ENCODE assay signal across 25 cellular contexts in the genomic region with DNA sequence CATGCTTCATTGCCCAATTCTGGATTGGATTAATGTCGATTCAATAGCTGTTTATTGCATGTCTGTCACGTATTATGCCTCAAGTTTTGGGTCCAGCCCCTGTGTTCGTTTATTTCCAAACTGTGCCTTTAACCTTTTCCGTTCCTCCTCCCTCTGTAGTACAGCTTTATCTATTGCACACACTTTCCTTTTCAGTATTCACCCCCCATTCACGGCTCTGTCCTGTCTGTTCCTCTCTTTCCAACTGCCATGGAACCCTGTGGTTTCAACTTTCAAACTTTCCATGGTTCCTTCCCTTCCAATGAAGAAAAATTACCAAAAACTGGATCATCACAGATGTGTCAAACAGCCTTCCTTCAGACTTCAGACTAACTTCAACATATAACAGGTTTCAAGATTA. TPM values are rescaled to one million over a fixed set of nuclear protein-coding genes. Genes with fewer than 3 reads are reported as not detected.
DNase-seq lines count a peak whose midpoint lies in the region; ATAC-seq, FAIRE-seq and TF ChIP-seq lines count a peak whose summit lies in the region.
"Had no signal": no experiment of that assay in that cellular context is flagged by ENCODE, and none has a peak within 500 bp of the region (broad histone marks: within the 10 kb centered on the region; RNA-seq: fewer than 3 reads in every experiment).

No MANE protein-coding gene starts in this region.

- no peak overlapping the region for H3K4me2 ChIP-seq in mammary epithelial cell (ENCODE audit: insufficient read depth, low read depth, low read length)
- H3K4me2 ChIP-seq in H1 (ENCODE audit: insufficient read depth in 1 of 2, low read depth in 2 of 2, low read length in 2 of 2), result no peak overlapping the region

- ATAC-seq in activated CD8-positive, alpha-beta T cell treated with anti-CD3 and anti-CD28 coated beads for 36 hours, result no peak
- ATAC-seq in HG02588 (IDR thresholded peaks at IDR 0.05; ENCODE audit: unreplicated experiment), result no peak
- ATAC-seq: lower lobe of right lung, PC-3, sciatic nerve, T-cell, WTC11 had no signal

- peaks cover 59% of the 10 kb centered on the region for H3K4me1 Mint-ChIP-seq in activated CD8-positive, alpha-beta T cell treated with anti-CD3 and anti-CD28 coated beads for 36 hours (ENCODE audit: low read depth)

- H3K36me3 Mint-ChIP-seq in activated CD8-positive, alpha-beta T cell treated with anti-CD3 and anti-CD28 coated beads for 36 hours (ENCODE audit: low read depth), result peaks cover 42% of the 10 kb centered on the region
- H3K36me3 Mint-ChIP-seq: WTC11 had no signal

- H2AFZ ChIP-seq in mammary epithelial cell (ENCODE audit: low read depth, low read length), result no peak overlapping the region
- no peak overlapping the region for H2AFZ ChIP-seq in H1 (ENCODE audit: low read length)

- H3K79me2 ChIP-seq in mammary epithelial cell (ENCODE audit: insufficient read depth, low read length) (peaks cover 26% of the 10 kb centered on the region), H1 (ENCODE audit: control insufficient read depth in 1 of 2, insufficient read depth in 2 of 2, low read length in 2 of 2) (no peaks in the 10 kb centered on the region)

- no peak overlapping the region for H2BK15ac ChIP-seq in H1 (ENCODE audit: low read length)

- dilution Hi-C loops in mammary epithelial cell (cut with HindIII; ENCODE audit: low sequenced_read_pairs), result no loop called here

- no peak overlapping the region for H3K4ac ChIP-seq in H1 (replicated peaks; ENCODE audit: insufficient read length, low read depth, low read length)

- peak overlapping the region; percentile 55 for H3K27ac Mint-ChIP-seq in activated CD8-positive, alpha-beta T cell treated with anti-CD3 and anti-CD28 coated beads for 36 hours
- H3K27ac Mint-ChIP-seq: WTC11 had no signal

- H3K4me1 ChIP-seq in breast epithelium (no peaks in the 10 kb centered on the region), mammary epithelial cell (ENCODE audit: insufficient read depth, low read length) (no peaks in the 10 kb centered on the region), H1 (replicated peaks in 1 of 4; ENCODE audit: control insufficient read depth in 3 of 4, insufficient read depth in 4 of 4, low read length in 3 of 4) (no peaks in the 10 kb centered on the region), right atrium auricular region (peaks cover 0 to 40% of the 10 kb centered on the region in 2 donors)

- FAIRE-seq in H1 (lab: Jason Lieb, UNC), result peak; percentile 62
- FAIRE-seq: frontal cortex, kidney had no signal

- H3K56ac ChIP-seq in H1 (replicated peaks; ENCODE audit: insufficient read length, low read depth, low read length), result no peak overlapping the region

- H4K5ac ChIP-seq in H1 (ENCODE audit: insufficient read length, low read depth, low read length), result no peak overlapping the region

- intact Hi-C loops in breast epithelium (cut with DNase I; ENCODE audit: low total_unique reads) (no loop called here), mammary epithelial cell (cut with micrococcal nuclease) (no loop called here)
- intact Hi-C loops in activated CD8-positive, alpha-beta T cell treated with anti-CD3 and anti-CD28 coated beads for 36 hours (cut with micrococcal nuclease), result no loop called here

- TF ChIP-seq POLR2A in breast epithelium (IDR thresholded peaks at IDR 0.05), result no peak
- no peak for TF ChIP-seq POLR2A in H1 (IDR thresholded peaks at IDR 0.05; ENCODE audit: control extremely low read depth in 1 of 2, low read depth in 2 of 2, low read length in 2 of 2)

- BruUV-seq in mammary epithelial cell (replicated peaks; lab: Mats Ljungman, UMichigan), result no TSS peak

- 90% methylated on average over 5 of the region's 5 CpGs for WGBS in mammary epithelial cell (ENCODE audit: low coverage, missing lambda C conversion rate)
- 87% methylated on average over 5 of the region's 5 CpGs; no CpG with 5 or more reads in 1 of the 2 experiments for WGBS in H1 (ENCODE audit: extremely low coverage in 1 of 2, insufficient coverage in 1 of 2, insufficient read length in 1 of 2, insufficient replicate concordance in 2 of 2, low coverage in 1 of 2, low lambda C conversion rate in 2 of 2, missing lambda C conversion rate in 1 of 2), 2 experiments

- H3K9ac ChIP-seq in mammary epithelial cell (ENCODE audit: insufficient read depth, low read length) (no peak overlapping the region), H1 (replicated peaks in 1 of 4; ENCODE audit: extremely low read depth in 1 of 4, low read depth in 3 of 4, low read length in 3 of 4) (no peak overlapping the region)

- no peak for DNase-seq in breast epithelium (ENCODE audit: low spot score in 2 of 2)
- DNase-seq in mammary epithelial cell, result no peak
- no peak for DNase-seq in activated CD8-positive, alpha-beta T cell treated with anti-CD3 and anti-CD28 coated beads for 36 hours
- DNase-seq in H1 (ENCODE audit: low read depth in 1 of 2, low spot score in 2 of 2), result no peak
- DNase-seq in activated effector memory CD4-positive, alpha-beta T cell treated with anti-CD3 and anti-CD28 coated beads, Interleukin-2, amount 50 U/mL, for 16 hours, result no peak
- DNase-seq in right atrium auricular region (ENCODE audit: low spot score), result no peak
- DNase-seq in T-helper 9 cell, result no peak
- DNase-seq: ACHN; anterior cingulate cortex; effector CD4-positive, alpha-beta T cell; hippocampal formation; KBM-7; kidney; lower lobe of right lung; NCI-H1694; NCI-H774; PC-3; SHP77 treated with DMSO at 0.1 percent for 48 hours; T-cell; testis had no signal

- no peak overlapping the region for H2AK5ac ChIP-seq in H1 (ENCODE audit: low read depth, low read length)

- no peaks in the 10 kb centered on the region for H4K20me1 ChIP-seq in mammary epithelial cell (ENCODE audit: insufficient read depth, low read length)
- H4K20me1 ChIP-seq in H1 (replicated peaks in 1 of 2; ENCODE audit: control insufficient read depth in 1 of 2, insufficient read depth in 2 of 2, low read length in 2 of 2), result no peaks in the 10 kb centered on the region

- H4K91ac ChIP-seq in H1 (replicated peaks; ENCODE audit: insufficient read length, low read length), result no peak overlapping the region

- TF ChIP-seq EP300 in H1 (IDR thresholded peaks at IDR 0.05; ENCODE audit: borderline replicate concordance in 1 of 2, low read depth in 2 of 2, low read length in 2 of 2), result no peak

- no peak overlapping the region for H3K4me3 Mint-ChIP-seq in activated CD8-positive, alpha-beta T cell treated with anti-CD3 and anti-CD28 coated beads for 36 hours
- H3K4me3 Mint-ChIP-seq: T-cell, WTC11 had no signal

- peak overlapping the region; percentile 25 to 38 for H3K27ac ChIP-seq in breast epithelium
- no peak overlapping the region for H3K27ac ChIP-seq in mammary epithelial cell (ENCODE audit: insufficient read depth, low read depth, low read length)
- H3K27ac ChIP-seq in H1 (ENCODE audit: low read depth, low read length), result no peak overlapping the region
- H3K27ac ChIP-seq in right atrium auricular region, result no peak overlapping the region
- H3K27ac ChIP-seq: C4-2B, lower lobe of right lung had no signal

- no peaks in the 10 kb centered on the region for H3K27me3 Mint-ChIP-seq in activated CD8-positive, alpha-beta T cell treated with anti-CD3 and anti-CD28 coated beads for 36 hours
- H3K27me3 Mint-ChIP-seq: T-cell had no signal

- H3K9me3 ChIP-seq in breast epithelium (no peaks in the 10 kb centered on the region), mammary epithelial cell (replicated peaks; ENCODE audit: insufficient read depth, low read length) (no peaks in the 10 kb centered on the region), H1 (ENCODE audit: insufficient read depth in 2 of 2, low read depth in 1 of 2, low read length in 1 of 2) (no peaks in the 10 kb centered on the region), right atrium auricular region (no peaks in the 10 kb centered on the region)
- H3K9me3 ChIP-seq: lower lobe of right lung, testis had no signal

- no peaks in the 10 kb centered on the region for H3K9me3 Mint-ChIP-seq in activated CD8-positive, alpha-beta T cell treated with anti-CD3 and anti-CD28 coated beads for 36 hours
- H3K9me3 Mint-ChIP-seq: T-cell, WTC11 had no signal

- H3K27me3 ChIP-seq in breast epithelium (no peaks in the 10 kb centered on the region), mammary epithelial cell (ENCODE audit: insufficient read depth, low read length) (no peaks in the 10 kb centered on the region), H1 (replicated peaks in 1 of 4; ENCODE audit: control insufficient read depth in 3 of 4, extremely low read depth in 1 of 4, insufficient read depth in 3 of 4, low read length in 3 of 4) (no peaks in the 10 kb centered on the region), right atrium auricular region (no peaks in the 10 kb centered on the region)
- H3K27me3 ChIP-seq: testis had no signal

- TF ChIP-seq CTCF in breast epithelium (IDR thresholded peaks at IDR 0.05) (no peak), mammary epithelial cell (conservative IDR thresholded peaks at IDR 0.05 in 1 of 2, IDR thresholded peaks at IDR 0.05 in 1 of 2; ENCODE audit: extremely low read depth in 1 of 2, insufficient read depth in 1 of 2, low read depth in 1 of 2, low read length in 2 of 2) (no peak), H1 (IDR thresholded peaks at IDR 0.05; ENCODE audit: control extremely low read depth in 1 of 3, insufficient read depth in 1 of 3, low read depth in 1 of 3, low read length in 3 of 3) (no peak), right atrium auricular region (IDR thresholded peaks at IDR 0.05) (no peak)
- no peak for TF ChIP-seq CTCF in activated CD8-positive, alpha-beta T cell treated with anti-CD3 and anti-CD28 coated beads for 36 hours (IDR thresholded peaks at IDR 0.05)

- in situ Hi-C loops in mammary epithelial cell (cut with MboI; ENCODE audit: low sequenced_read_pairs in 2 of 2), result no loop called here

- H3K36me3 ChIP-seq in breast epithelium (peaks cover 5% of the 10 kb centered on the region), mammary epithelial cell (ENCODE audit: insufficient read depth, low read length) (peaks cover 4% of the 10 kb centered on the region), H1 (ENCODE audit: control insufficient read depth in 2 of 4, insufficient read depth in 4 of 4, low read length in 3 of 4) (no peaks in the 10 kb centered on the region), right atrium auricular region (peaks cover 36% of the 10 kb centered on the region)

- H2BK12ac ChIP-seq in H1 (ENCODE audit: low read depth, low read length), result no peak overlapping the region

- H3K4me3 ChIP-seq in breast epithelium, result no peak overlapping the region
- no peak overlapping the region for H3K4me3 ChIP-seq in mammary epithelial cell (replicated peaks in 1 of 3; ENCODE audit: insufficient read depth in 1 of 3, low read depth in 2 of 3, low read length in 3 of 3)
- H3K4me3 ChIP-seq in H1 (ENCODE audit: extremely low read depth in 1 of 4, insufficient read depth in 2 of 4, low read depth in 3 of 4, low read length in 4 of 4), result no peak overlapping the region
- no peak overlapping the region for H3K4me3 ChIP-seq in right atrium auricular region
- H3K4me3 ChIP-seq: lower lobe of right lung, testis had no signal

- no peak overlapping the region for H3K18ac ChIP-seq in H1 (ENCODE audit: extremely low read depth, low read length)

- no peak overlapping the region for H3K14ac ChIP-seq in H1 (ENCODE audit: insufficient read length)

- TF ChIP-seq RAD21 in H1 (IDR thresholded peaks at IDR 0.05 in 1 of 2, conservative IDR thresholded peaks at IDR 0.05 in 1 of 2; ENCODE audit: low read depth in 2 of 2, low read length in 2 of 2), result no peak

- no peaks in the 10 kb centered on the region for H3K79me1 ChIP-seq in H1 (ENCODE audit: low read depth, low read length)

- no peak overlapping the region for H3K23ac ChIP-seq in H1 (ENCODE audit: insufficient read length)

- H2BK20ac ChIP-seq in H1 (ENCODE audit: low read length), result no peak overlapping the region

- no peak overlapping the region for H2BK120ac ChIP-seq in H1 (replicated peaks; ENCODE audit: low read depth, low read length)

- no peak overlapping the region for H2BK5ac ChIP-seq in H1 (ENCODE audit: low read depth, low read length)

- CTCF ChIA-PET in mammary epithelial cell (lab: Charles Lee; ENCODE audit: low non-redundant PET) (no interaction called here), H1 (lab: Charles Lee; ENCODE audit: partially characterized antibody) (interaction anchor here (1.6 kb wide), 1 partner anchor 55 kb away, joined by 7 read pairs; no protein-coding TSS in a partner anchor)
- CTCF ChIA-PET in activated CD8-positive, alpha-beta T cell treated with anti-CD3 and anti-CD28 coated beads for 36 hours (lab: Charles Lee), result interaction anchor here (2.0 kb wide), 1 partner anchor 55 kb away, joined by 8 read pairs; no protein-coding TSS in a partner anchor

- H4K8ac ChIP-seq in H1 (ENCODE audit: extremely low read depth, insufficient read depth, low read length), result no peak overlapping the region

- POLR2A ChIA-PET in activated CD8-positive, alpha-beta T cell treated with anti-CD3 and anti-CD28 coated beads for 36 hours (lab: Charles Lee), result interaction anchor here (0.7 to 1.1 kb wide), 2 partner anchors 14 to 21 kb away, joined by 3 to 6 read pairs; no protein-coding TSS in a partner anchor
- POLR2A ChIA-PET in H1 (lab: Charles Lee; ENCODE audit: partially characterized antibody), result no interaction called here

- H3K23me2 ChIP-seq in H1 (ENCODE audit: low read depth, low read length), result no peaks in the 10 kb centered on the region

RNA-seq across cellular contexts. Expression of gene SMARCA2, which starts 17.1 kb away (rescaled TPM):
- 100 to 1,000 TPM; 140 to 191 (median 142) TPM for total RNA-seq in breast epithelium
- 10 to 100 TPM; 62.7 to 80.2 TPM for total RNA-seq in mammary epithelial cell
- polyA plus RNA-seq in mammary epithelial cell, result 42.9 TPM
- 97.7 TPM for polyA minus RNA-seq in mammary epithelial cell
- total RNA-seq in activated CD8-positive, alpha-beta T cell treated with anti-CD3 and anti-CD28 coated beads for 36 hours, result 10 to 100 TPM; 94.7 to 99.4 TPM
- total RNA-seq in H1 (2021; fragmentation: NEBNext Ultra II Directional; extraction: Animal tissue kit (Norgen Biotek cat#: 25700)), result 21.7 and 22.3 TPM in 2 replicates
- polyA plus RNA-seq in H1 (2011; rRNA removed), result 6.3 and 12.5 TPM in 2 replicates
- 11.2 TPM for polyA plus RNA-seq in H1 (2011; cell fraction: cytosol; rRNA removed)
- polyA plus RNA-seq in H1 (2011; cell fraction: nucleus; rRNA removed), result 19.0 TPM
- polyA plus RNA-seq in H1 (2012, experiment 1 of 2), result 6.6 to 11.1 TPM (median 7.8 TPM) in 4 replicates
- polyA plus RNA-seq in H1 (2012, experiment 2 of 2), result 0.94 TPM
- polyA plus RNA-seq in H1 (2013, experiment 1 of 2), result 6.7 TPM
- polyA plus RNA-seq in H1 (2013, experiment 2 of 2), result 6.6 TPM
- polyA minus RNA-seq in H1 (2011; rRNA and poly(A)+ RNA removed), result 18.7 and 32.7 TPM in 2 replicates
- polyA minus RNA-seq in H1 (2011; cell fraction: cytosol; rRNA and poly(A)+ RNA removed), result 20.0 TPM
- 37.5 TPM for polyA minus RNA-seq in H1 (2011; cell fraction: nucleus; rRNA and poly(A)+ RNA removed)
- total RNA-seq in right atrium auricular region, result 100 to 1,000 TPM in 1 of 2 donors, 10 to 100 TPM in 1; 63.8 to 109 TPM

Comparison
In these comparisons a context has a peak if more than half of its experiments do, and no peak if none do; other contexts are left out.
1. H3K27ac ChIP-seq: peak in breast epithelium (2 of 2); none in mammary epithelial cell (single experiment), H1 (single experiment) and right atrium auricular region (0 of 2).